Comparison of ENCODE assay signal across 15 cellular contexts in genomic region chr3:115212615-115213014, GRCh38.
"Had no signal": no experiment of that assay in that cellular context is flagged by ENCODE, and none has a peak within 500 bp of the region (broad histone marks: within the 10 kb centered on the region; RNA-seq: fewer than 3 reads in every experiment).

No MANE protein-coding gene starts in this region.

- H3K36me3 ChIP-seq: ascending aorta, gastrocnemius medialis, heart right ventricle, spleen, upper lobe of right lung had no signal

- H3K9me3 ChIP-seq: ascending aorta, gastrocnemius medialis, spleen, testis, upper lobe of right lung had no signal

- H3K4me3 ChIP-seq: ascending aorta, coronary artery, gastrocnemius medialis, heart right ventricle, spleen, testis, upper lobe of right lung had no signal

- H3K27ac ChIP-seq: ascending aorta, coronary artery, gastrocnemius medialis, heart right ventricle, testis, upper lobe of right lung had no signal

- H3K27me3 ChIP-seq: ascending aorta, gastrocnemius medialis, heart right ventricle, spleen, testis, upper lobe of right lung had no signal

- H3K4me1 ChIP-seq: ascending aorta, gastrocnemius medialis, testis, upper lobe of right lung had no signal

- DNase-seq: activated CD4-positive, alpha-beta T cell treated with anti-CD3 and anti-CD28 coated beads, Interleukin-2, amount 10 ng/mL, durations not matched to agents 7 days and 5 days; activated CD4-positive, CD25-positive, alpha-beta regulatory T cell; activated CD8-positive, alpha-beta memory T cell treated with anti-CD3 and anti-CD28 coated beads, Interleukin-2, amount 50 U/mL, for 4 hours; activated effector memory CD4-positive, alpha-beta T cell treated with anti-CD3 and anti-CD28 coated beads, Interleukin-2, amount 50 U/mL, for 16 hours; activated T-cell treated with anti-CD3 and anti-CD28 coated beads, Interleukin-2, amount 50 U/mL, for 72 hours; gastrocnemius medialis; heart right ventricle; natural killer cell; retina; spleen; stimulated activated CD4-positive, alpha-beta T cell treated with anti-CD3 and anti-CD28 coated beads, Interleukin-4, amount 100 ng/mL, for 4 hours; testis; upper lobe of right lung had no signal
